ENCODE assay signal across 10 cellular contexts in genomic region chr7:140542226-140542625, GRCh38.
DNase-seq lines count a peak whose midpoint lies in the region; ATAC-seq, FAIRE-seq and TF ChIP-seq lines count a peak whose summit lies in the region.
"Had no signal": no experiment of that assay in that cellular context is flagged by ENCODE, and none has a peak within 500 bp of the region (broad histone marks: within the 10 kb centered on the region; RNA-seq: fewer than 3 reads in every experiment).

No MANE protein-coding gene starts in this region.

- POLR2A ChIA-PET in SK-N-SH (lab: Yijun Ruan, JAX) = interaction anchor here (1.2 kb wide), 1 partner anchor 20 kb away, joined by 4 read pairs; no protein-coding TSS in a partner anchor

- TF ChIP-seq CTCF in AG09309 (IDR thresholded peaks at IDR 0.05; ENCODE audit: control insufficient read depth, insufficient read depth, low read depth, low read length, missing control alignments) (no peak), SK-N-SH (IDR thresholded peaks at IDR 0.05) (no peak), gastroesophageal sphincter (IDR thresholded peaks at IDR 0.05) (no peak), neural crest cell (conservative IDR thresholded peaks at IDR 0.05) (no peak)

- peak overlapping the region; percentile 70 for H3K4me3 Mint-ChIP-seq in neural crest cell

- no peak for FAIRE-seq in urothelium cell line (lab: Jason Lieb, UNC)
- FAIRE-seq: bronchial epithelial cell had no signal

- peaks cover 16% of the 10 kb centered on the region for H3F3A ChIP-seq in SK-N-SH (replicated peaks; ENCODE audit: insufficient read depth)

- no peaks in the 10 kb centered on the region for H3K9me3 ChIP-seq in SK-N-SH
- H3K9me3 ChIP-seq in gastroesophageal sphincter = no peaks in the 10 kb centered on the region

- TF ChIP-seq EP300 in SK-N-SH (IDR thresholded peaks at IDR 0.05; ENCODE audit: borderline replicate concordance in 1 of 2, low read depth in 1 of 2, low read length in 1 of 2) (no peak), gastroesophageal sphincter (IDR thresholded peaks at IDR 0.05) (no peak)

- DNase-seq in AG09309 (ENCODE audit: low read depth) = no peak
- DNase-seq in SK-N-SH = no peak
- no peak for DNase-seq in neural crest cell (ENCODE audit: low read depth, low spot score)
- DNase-seq in NCI-H1048 (lab: John Stamatoyannopoulos, UW) = no peak
- DNase-seq in D341Med (ENCODE audit: low spot score) = no peak
- DNase-seq in DMS 273 treated with DMSO at 0.1 percent for 48 hours (lab: John Stamatoyannopoulos, UW) = no peak
- DNase-seq in urothelium cell line (ENCODE audit: low spot score) = no peak
- DNase-seq: activated CD4-positive, CD25-positive, alpha-beta regulatory T cell treated with anti-CD3 and anti-CD28 coated beads, Interleukin-2, amount 50 U/mL, for 72 hours had no signal

- no peaks in the 10 kb centered on the region for H3K27me3 Mint-ChIP-seq in neural crest cell (ENCODE audit: low read depth)

- TF ChIP-seq RAD21 in SK-N-SH (IDR thresholded peaks at IDR 0.05; ENCODE audit: low read length) = no peak

- H3K4me1 Mint-ChIP-seq in neural crest cell = peaks cover 31% of the 10 kb centered on the region

- no peaks in the 10 kb centered on the region for H3K9me2 ChIP-seq in SK-N-SH

- H3K27ac ChIP-seq in SK-N-SH (ENCODE audit: low read depth in 2 of 2, low read length in 1 of 2) (peak overlapping the region; percentile 58 to 88), gastroesophageal sphincter (peak overlapping the region; percentile 91 to 96 (median 93))

- H3K4me2 ChIP-seq in SK-N-SH = peak overlapping the region; percentile 71

- no peaks in the 10 kb centered on the region for H3K79me2 ChIP-seq in SK-N-SH (ENCODE audit: insufficient read depth)

- H3K9ac ChIP-seq in SK-N-SH = peak overlapping the region; percentile 45; the same call in 1 of the 2 replicates

- H3K9me3 Mint-ChIP-seq in neural crest cell = no peaks in the 10 kb centered on the region

- CTCF ChIA-PET in SK-N-SH (lab: Yijun Ruan, JAX) = interaction anchor here (2.3 to 3.9 kb wide), 2 partner anchors 24 to 111 kb away, joined by 13 to 21 read pairs; no protein-coding TSS in a partner anchor

- H3K27me3 ChIP-seq in SK-N-SH (ENCODE audit: insufficient read depth) = no peaks in the 10 kb centered on the region
- H3K27me3 ChIP-seq in gastroesophageal sphincter = no peaks in the 10 kb centered on the region

- peak overlapping the region; percentile 95 for H3K27ac Mint-ChIP-seq in neural crest cell (ENCODE audit: unreplicated experiment)

- H3K36me3 Mint-ChIP-seq in neural crest cell (ENCODE audit: low read depth) = peaks cover 6% of the 10 kb centered on the region

- H3K4me1 ChIP-seq in SK-N-SH (ENCODE audit: control insufficient read depth in 1 of 2, insufficient read depth in 2 of 2, low read depth in 1 of 2, low read length in 1 of 2) = peaks cover 8 to 20% of the 10 kb centered on the region in 2 experiments; a peak in 3 of 4 replicates
- peaks cover 6 to 63% (median 27%) of the 10 kb centered on the region in 3 donors for H3K4me1 ChIP-seq in gastroesophageal sphincter

- WGBS in SK-N-SH (ENCODE audit: low lambda C conversion rate) = 64% methylated on average over 7 of the region's 7 CpGs
- WGBS in gastroesophageal sphincter (ENCODE audit: low coverage in 1 of 2), 2 donors = 12% methylated on average over 3 of the region's 7 CpGs; no CpG with 5 or more reads in 1 of the 2 donors

- H3K4me3 ChIP-seq in AG09309 (ENCODE audit: control insufficient read depth, low read depth, low read length) = peak overlapping the region; percentile 6
- no peak overlapping the region for H3K4me3 ChIP-seq in SK-N-SH (ENCODE audit: low read depth in 2 of 2, low read length in 1 of 2)
- peak overlapping the region in 1 of 2 donors; percentile 26 for H3K4me3 ChIP-seq in gastroesophageal sphincter

- H4K20me1 ChIP-seq in SK-N-SH (ENCODE audit: insufficient read depth) = no peaks in the 10 kb centered on the region

- H3K36me3 ChIP-seq in SK-N-SH (replicated peaks in 1 of 2; ENCODE audit: control insufficient read depth in 1 of 2, insufficient read depth in 2 of 2, low read length in 1 of 2) = no peaks in the 10 kb centered on the region
- H3K36me3 ChIP-seq in gastroesophageal sphincter = peaks cover 0 to 36% of the 10 kb centered on the region in 2 donors

- peak; percentile 74 for ATAC-seq in gastroesophageal sphincter

- TF ChIP-seq POLR2A in gastroesophageal sphincter (IDR thresholded peaks at IDR 0.05) = no peak

- H2AFZ ChIP-seq in SK-N-SH (ENCODE audit: low read depth) = peak overlapping the region; percentile 80

TF ChIP-seq in SK-N-SH, 30 proteins besides CTCF, POLR2A, EP300 and RAD21:
- TF ChIP-seq SMC3 (IDR thresholded peaks at IDR 0.05; ENCODE audit: low read depth, low read length) = no peak
- TF ChIP-seq TEAD4 (IDR thresholded peaks at IDR 0.05; ENCODE audit: borderline replicate concordance, insufficient read depth) = no peak
- no peak for TF ChIP-seq JUND (IDR thresholded peaks at IDR 0.05)
- TF ChIP-seq RCOR1 (IDR thresholded peaks at IDR 0.05; ENCODE audit: low read length) = no peak
- no peak for TF ChIP-seq MAX (IDR thresholded peaks at IDR 0.05; ENCODE audit: low read depth)
- no peak for TF ChIP-seq EZH2phosphoT487 (IDR thresholded peaks at IDR 0.05; ENCODE audit: borderline replicate concordance, low read depth)
- TF ChIP-seq GATA2 (CRISPR knock-in tag; IDR thresholded peaks at IDR 0.05) = no peak
- no peak for TF ChIP-seq MXI1 (IDR thresholded peaks at IDR 0.05; ENCODE audit: low read depth, low read length)
- TF ChIP-seq, protein P1, sequence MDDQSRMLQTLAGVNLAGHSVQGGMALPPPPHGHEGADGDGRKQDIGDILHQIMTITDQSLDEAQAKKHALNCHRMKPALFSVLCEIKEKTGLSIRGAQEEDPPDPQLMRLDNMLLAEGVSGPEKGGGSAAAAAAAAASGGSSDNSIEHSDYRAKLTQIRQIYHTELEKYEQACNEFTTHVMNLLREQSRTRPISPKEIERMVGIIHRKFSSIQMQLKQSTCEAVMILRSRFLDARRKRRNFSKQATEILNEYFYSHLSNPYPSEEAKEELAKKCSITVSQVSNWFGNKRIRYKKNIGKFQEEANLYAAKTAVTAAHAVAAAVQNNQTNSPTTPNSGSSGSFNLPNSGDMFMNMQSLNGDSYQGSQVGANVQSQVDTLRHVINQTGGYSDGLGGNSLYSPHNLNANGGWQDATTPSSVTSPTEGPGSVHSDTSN (IDR thresholded peaks at IDR 0.05) = no peak
- TF ChIP-seq, protein P2, sequence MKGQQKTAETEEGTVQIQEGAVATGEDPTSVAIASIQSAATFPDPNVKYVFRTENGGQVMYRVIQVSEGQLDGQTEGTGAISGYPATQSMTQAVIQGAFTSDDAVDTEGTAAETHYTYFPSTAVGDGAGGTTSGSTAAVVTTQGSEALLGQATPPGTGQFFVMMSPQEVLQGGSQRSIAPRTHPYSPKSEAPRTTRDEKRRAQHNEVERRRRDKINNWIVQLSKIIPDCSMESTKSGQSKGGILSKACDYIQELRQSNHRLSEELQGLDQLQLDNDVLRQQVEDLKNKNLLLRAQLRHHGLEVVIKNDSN (IDR thresholded peaks at IDR 0.05; ENCODE audit: borderline replicate concordance, low read depth) = no peak
- no peak for TF ChIP-seq FOXM1 (IDR thresholded peaks at IDR 0.05; ENCODE audit: low read depth)
- TF ChIP-seq NFIC (IDR thresholded peaks at IDR 0.05; ENCODE audit: borderline replicate concordance) = no peak
- no peak for TF ChIP-seq SIN3A (IDR thresholded peaks at IDR 0.05; ENCODE audit: borderline replicate concordance, low read depth, low read length)
- TF ChIP-seq, protein P3, sequence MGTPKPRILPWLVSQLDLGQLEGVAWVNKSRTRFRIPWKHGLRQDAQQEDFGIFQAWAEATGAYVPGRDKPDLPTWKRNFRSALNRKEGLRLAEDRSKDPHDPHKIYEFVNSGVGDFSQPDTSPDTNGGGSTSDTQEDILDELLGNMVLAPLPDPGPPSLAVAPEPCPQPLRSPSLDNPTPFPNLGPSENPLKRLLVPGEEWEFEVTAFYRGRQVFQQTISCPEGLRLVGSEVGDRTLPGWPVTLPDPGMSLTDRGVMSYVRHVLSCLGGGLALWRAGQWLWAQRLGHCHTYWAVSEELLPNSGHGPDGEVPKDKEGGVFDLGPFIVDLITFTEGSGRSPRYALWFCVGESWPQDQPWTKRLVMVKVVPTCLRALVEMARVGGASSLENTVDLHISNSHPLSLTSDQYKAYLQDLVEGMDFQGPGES (IDR thresholded peaks at IDR 0.05; ENCODE audit: low read depth, low read length) = no peak
- no peak for TF ChIP-seq RXRA (IDR thresholded peaks at IDR 0.05; ENCODE audit: borderline replicate concordance, low read depth)
- TF ChIP-seq NRF1 (IDR thresholded peaks at IDR 0.05; ENCODE audit: low read depth, low read length) = no peak
- TF ChIP-seq YY1 (IDR thresholded peaks at IDR 0.05; ENCODE audit: low read depth) = no peak
